ENCODE assay signal across 8 cellular contexts in genomic region chr15:40439461-40440299, GRCh38. TPM values are rescaled to one million over a fixed set of nuclear protein-coding genes. Genes with fewer than 3 reads are reported as not detected.
DNase-seq lines count a peak whose midpoint lies in the region; ATAC-seq, FAIRE-seq and TF ChIP-seq lines count a peak whose summit lies in the region.

No MANE protein-coding gene starts in this region.

- H3K36me3 ChIP-seq in body of pancreas (replicated peaks in 1 of 2; ENCODE audit: insufficient read depth in 1 of 2, low read depth in 2 of 2) (no peaks in the 10 kb centered on the region), small intestine (ENCODE audit: control insufficient read depth in 2 of 2, insufficient read depth in 2 of 2, low read length in 2 of 2) (no peaks in the 10 kb centered on the region)

- H3K4me3 ChIP-seq in body of pancreas (peak overlapping the region; percentile 27 to 37), small intestine (ENCODE audit: low read depth in 1 of 2, low read length in 2 of 2) (peak overlapping the region in 1 of 2 donors; percentile 95)

- H3K9me3 ChIP-seq in body of pancreas (no peaks in the 10 kb centered on the region), small intestine (ENCODE audit: control insufficient read depth, low read depth) (no peaks in the 10 kb centered on the region)

- peak in 1 of 3 donors; percentile 11 for TF ChIP-seq POLR2A in body of pancreas (IDR thresholded peaks at IDR 0.05)

- peak; percentile 22 for ATAC-seq in body of pancreas

- intact Hi-C loops in body of pancreas (cut with DNase I) = no loop called here

- DNase-seq in activated naive CD4-positive, alpha-beta T cell treated with Interleukin-2 at 50 U/mL for 16 hours = peak; percentile 48
- DNase-seq in activated naive CD4-positive, alpha-beta T cell (lab: John Stamatoyannopoulos, UW) = no peak
- DNase-seq in OCI-M1 (lab: John Stamatoyannopoulos, UW) = peak; percentile 57
- DNase-seq in body of pancreas = peak; percentile 56 to 73 (median 66)
- peak; percentile 71 for DNase-seq in iPS-NIHi7 (ENCODE audit: extremely low spot score)
- DNase-seq in small intestine = peak; percentile 38
- no peak for DNase-seq in GF-D8 (lab: John Stamatoyannopoulos, UW)
- no peak for DNase-seq in AG20443 (ENCODE audit: low spot score)

- H3K27me3 ChIP-seq in body of pancreas = no peaks in the 10 kb centered on the region
- H3K27me3 ChIP-seq in small intestine (ENCODE audit: control insufficient read depth in 2 of 2, insufficient read depth in 2 of 2, low read length in 2 of 2) = peaks cover 0 to 12% of the 10 kb centered on the region in 2 donors

- TF ChIP-seq CTCF in body of pancreas (IDR thresholded peaks at IDR 0.05) = no peak

- FAIRE-seq in small intestine (lab: Jason Lieb, UNC) = no peak

- H3K27ac ChIP-seq in body of pancreas = peak overlapping the region; percentile 71 to 87 (median 84)
- no peak overlapping the region for H3K27ac ChIP-seq in small intestine (ENCODE audit: low read depth in 1 of 2, low read length in 1 of 2)

- 4 to 5% methylated on average over 20 to 28 of the region's 28 CpGs for WGBS in body of pancreas, 2 donors
- 4 to 7% (median 6%) methylated on average over 26 to 28 of the region's 28 CpGs for WGBS in small intestine, 3 donors

- H3K4me1 ChIP-seq in body of pancreas = peaks cover 58% of the 10 kb centered on the region
- H3K4me1 ChIP-seq in small intestine (ENCODE audit: control insufficient read depth in 2 of 2, insufficient read depth in 1 of 2, low read depth in 1 of 2, low read length in 1 of 2) = peaks cover 4 to 7% of the 10 kb centered on the region in 2 donors

RNA-seq across cellular contexts. Expression of gene BAHD1, which starts 1.1 kb away (rescaled TPM):
- 10 to 100 TPM; 10.1 to 16.2 TPM for total RNA-seq in body of pancreas
- polyA plus RNA-seq in small intestine = 10 to 100 TPM; 10.7 to 13.3 (median 11.6) TPM

RNA-seq across cellular contexts. Expression of gene CHST14, which starts 31.1 kb away (rescaled TPM):
- total RNA-seq in body of pancreas = 1 to 10 TPM; 4.7 to 8.6 TPM
- 1 to 10 TPM in 2 of 3 donors, under 1 TPM in 1; 0.45 to 6.3 (median 1.1) TPM for polyA plus RNA-seq in small intestine

RNA-seq across cellular contexts. Expression of gene IVD, which starts 34.1 kb away (rescaled TPM):
- 10 to 100 TPM; 30.3 to 34.0 TPM for total RNA-seq in body of pancreas
- polyA plus RNA-seq in small intestine = 10 to 100 TPM; 20.0 to 58.3 (median 22.8) TPM

RNA-seq across cellular contexts. Expression of gene KNSTRN, which starts 57.2 kb away (rescaled TPM):
- 1 to 10 TPM; 3.3 to 5.7 TPM for total RNA-seq in body of pancreas
- 10 to 100 TPM in 1 of 3 donors, 1 to 10 TPM in 2; 4.1 to 24.3 (median 5.6) TPM for polyA plus RNA-seq in small intestine

Comparison
In these comparisons a context has a peak if more than half of its experiments do, and no peak if none do; other contexts are left out.
1. DNase-seq: peak in activated naive CD4-positive, alpha-beta T cell treated with Interleukin-2 at 50 U/mL for 16 hours (single experiment), OCI-M1 (single experiment), body of pancreas (4 of 4), iPS-NIHi7 (single experiment) and small intestine (single experiment); none in activated naive CD4-positive, alpha-beta T cell (0 of 4), GF-D8 (single experiment) and AG20443 (single experiment).
2. H3K27ac ChIP-seq: peak in body of pancreas (4 of 4); none in small intestine (0 of 2).